15 cellular contexts compared by ENCODE assay signal in the genomic region with DNA sequence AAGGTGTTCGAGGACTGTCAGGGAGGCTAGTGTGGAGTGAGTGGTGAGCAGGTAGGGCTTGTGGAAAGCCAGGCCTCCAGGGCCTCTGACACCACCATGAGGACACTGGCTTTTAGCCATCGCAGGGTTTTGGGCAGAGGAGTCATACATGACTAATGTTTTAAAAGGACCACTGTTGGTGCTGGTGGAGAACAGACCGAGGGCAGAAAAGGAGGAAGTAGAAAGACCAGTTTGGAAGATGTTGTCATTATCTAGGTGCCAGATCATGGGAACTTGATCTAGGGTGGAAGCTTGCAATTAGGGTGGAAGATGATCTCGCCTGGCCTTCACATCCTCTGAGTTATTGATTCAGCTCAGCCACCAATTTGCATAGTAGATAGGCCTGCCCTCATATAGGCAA.
DNase-seq lines count a peak whose midpoint lies in the region; TF ChIP-seq lines count a peak whose summit lies in the region.
"Had no signal": no experiment of that assay in that cellular context is flagged by ENCODE, and none has a peak within 500 bp of the region (broad histone marks: within the 10 kb centered on the region; RNA-seq: fewer than 3 reads in every experiment).

No MANE protein-coding gene starts in this region.

- DNase-seq in AG20443 (ENCODE audit: low spot score) (peak; percentile 45), HFF-Myc (ENCODE audit: extremely low read depth, low read depth) (peak; percentile 9), NOMO-1 treated with dmso at 0.1 percent for 144 hours (lab: John Stamatoyannopoulos, UW; ENCODE audit: unreplicated experiment) (peak; percentile 38), epithelial cell of esophagus (ENCODE audit: low read depth) (peak; percentile 83), T-helper 9 cell (no peak), ureter (ENCODE audit: low spot score) (no peak), HuH-7 (ENCODE audit: low spot score) (no peak)
- no peak for DNase-seq in activated naive CD4-positive, alpha-beta T cell treated with anti-CD3 and anti-CD28 coated beads, Interleukin-2, amount 50 U/mL, for 16 hours
- DNase-seq: activated CD4-positive, alpha-beta T cell treated with anti-CD3 and anti-CD28 coated beads for 48 hours; activated T-cell treated with anti-CD3 and anti-CD28 coated beads, Interleukin-2, amount 50 U/mL, for 1 hour; DMS153; left colon; NCI-H1092 treated with DMSO at 0.1 percent for 48 hours; NCI-H226; stimulated activated CD4-positive, alpha-beta T cell treated with anti-CD3 and anti-CD28 coated beads, Interleukin-12 subunit alpha, Interleukin-12 subunit beta, amount 100 ng/mL, for 4 hours had no signal

- TF ChIP-seq CTCF in HFF-Myc (IDR thresholded peaks at IDR 0.05; ENCODE audit: low read depth, low read length, missing control alignments): no peak
- no peak for TF ChIP-seq CTCF in epithelial cell of esophagus (IDR thresholded peaks at IDR 0.05; ENCODE audit: insufficient read depth, low read depth, low read length, missing control alignments)

- H3K4me3 ChIP-seq in HFF-Myc (replicated peaks; ENCODE audit: low read depth, low read length): no peak overlapping the region
- no peak overlapping the region for H3K4me3 ChIP-seq in epithelial cell of esophagus (ENCODE audit: low read length)

Comparison
In these comparisons a context has a peak if more than half of its experiments do, and no peak if none do; other contexts are left out.
1. DNase-seq: peak in AG20443 (single experiment), HFF-Myc (single experiment), NOMO-1 treated with dmso at 0.1 percent for 144 hours (single experiment) and epithelial cell of esophagus (single experiment); none in T-helper 9 cell (single experiment), ureter (single experiment), activated naive CD4-positive, alpha-beta T cell treated with anti-CD3 and anti-CD28 coated beads, Interleukin-2, amount 50 U/mL, for 16 hours (single experiment) and HuH-7 (single experiment).